8 cellular contexts compared by ENCODE assay signal in the genomic region with DNA sequence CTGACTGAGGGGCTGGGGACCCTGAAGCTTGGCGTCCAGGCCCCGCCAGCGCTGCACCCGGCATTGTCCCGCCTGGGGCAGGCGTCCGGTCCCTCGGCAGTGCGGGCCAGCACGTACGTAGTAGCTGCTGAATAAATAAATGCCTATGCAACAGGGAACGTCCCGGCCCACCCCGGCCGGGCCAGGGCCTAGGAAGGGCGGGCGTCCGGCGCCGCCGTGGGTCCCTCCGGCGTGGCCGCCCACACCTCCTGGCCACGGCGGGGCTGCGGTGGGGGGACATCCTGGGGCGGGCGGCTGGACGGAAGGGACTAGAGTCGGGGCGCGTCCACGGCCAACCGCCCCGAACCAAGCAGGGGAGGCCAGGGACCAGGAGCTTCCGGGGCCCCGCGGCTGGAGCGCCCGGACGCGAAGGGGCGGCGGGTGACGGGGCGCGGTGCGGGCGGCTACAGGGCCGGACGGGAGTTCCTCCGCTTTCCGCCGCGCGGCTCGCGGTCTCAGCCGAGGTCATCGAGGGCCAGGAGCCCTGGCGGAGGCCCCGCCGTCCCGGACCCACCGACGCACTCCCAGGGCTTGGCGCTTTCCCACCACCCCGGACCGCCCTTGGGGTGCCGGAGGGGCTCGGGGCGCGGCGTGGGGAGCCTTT. TPM values are rescaled to one million over a fixed set of nuclear protein-coding genes. Genes with fewer than 3 reads are reported as not detected.
DNase-seq lines count a peak whose midpoint lies in the region; ATAC-seq and TF ChIP-seq lines count a peak whose summit lies in the region.

No MANE protein-coding gene starts in this region.

- peaks cover 12 to 41% (median 27%) of the 10 kb centered on the region in 4 donors for H3K4me1 ChIP-seq in liver (ENCODE audit: control insufficient read depth in 4 of 4, insufficient read depth in 4 of 4, low read length in 3 of 4)

- peak overlapping the region; percentile 76 to 78 for H3K4me3 Mint-ChIP-seq in stimulated activated naive CD8-positive, alpha-beta T cell treated with anti-CD3 and anti-CD28 coated beads, Interleukin-15, amount 100 ng/mL, for 72 hours

- H3K9me3 Mint-ChIP-seq in stimulated activated naive CD8-positive, alpha-beta T cell treated with anti-CD3 and anti-CD28 coated beads, Interleukin-15, amount 100 ng/mL, for 72 hours = no peaks in the 10 kb centered on the region

- no peak for TF ChIP-seq RAD21 in liver (IDR thresholded peaks at IDR 0.05)

- ATAC-seq in GM18511 (IDR thresholded peaks at IDR 0.05; ENCODE audit: unreplicated experiment) (peak; percentile 34), HG02970 (IDR thresholded peaks at IDR 0.05; ENCODE audit: low FRiP score, unreplicated experiment) (peak; percentile 32)
- peak; percentile 63 for ATAC-seq in stimulated activated naive CD8-positive, alpha-beta T cell treated with anti-CD3 and anti-CD28 coated beads, Interleukin-15, amount 100 ng/mL, for 72 hours

- no peaks in the 10 kb centered on the region for H3K27me3 ChIP-seq in liver (ENCODE audit: control insufficient read depth in 4 of 4, insufficient read depth in 4 of 4, low read length in 3 of 4)

- no peak for TF ChIP-seq CTCF in WI38 (IDR thresholded peaks at IDR 0.05; ENCODE audit: low read depth, low read length)
- TF ChIP-seq CTCF in liver (IDR thresholded peaks at IDR 0.05; ENCODE audit: low read depth, low read length, missing input control) = no peak

- H3K9ac ChIP-seq in liver (ENCODE audit: low read depth in 1 of 2, low read length in 2 of 2) = peak overlapping the region; percentile 72 to 78

- WGBS in liver = under 1% methylated on average over 75 of the region's 75 CpGs

- no peaks in the 10 kb centered on the region for H3K9me3 ChIP-seq in liver (ENCODE audit: control insufficient read depth in 4 of 4, low read length in 3 of 4)

- H3K36me3 ChIP-seq in liver (ENCODE audit: control insufficient read depth in 4 of 4, insufficient read depth in 3 of 4, low read depth in 1 of 4, low read length in 3 of 4) = no peaks in the 10 kb centered on the region

- no peak overlapping the region for H3K27ac Mint-ChIP-seq in stimulated activated naive CD8-positive, alpha-beta T cell treated with anti-CD3 and anti-CD28 coated beads, Interleukin-15, amount 100 ng/mL, for 72 hours

- DNase-seq in dermis blood vessel endothelial cell (peak; percentile 66), NCI-H345 (lab: John Stamatoyannopoulos, UW) (no peak), COLO829 (ENCODE audit: low spot score) (no peak)
- DNase-seq in stimulated activated naive CD8-positive, alpha-beta T cell treated with anti-CD3 and anti-CD28 coated beads, Interleukin-15, amount 100 ng/mL, for 72 hours = peak; percentile 30 to 41

- H3K4me3 ChIP-seq in WI38 (ENCODE audit: low read depth, low read length) (peak overlapping the region; percentile 90), liver (ENCODE audit: low read depth in 1 of 3, low read length in 3 of 3) (peak overlapping the region; percentile 62 to 88 (median 84))

- peak overlapping the region; percentile 93 for H3K27ac ChIP-seq in liver (ENCODE audit: low read depth in 1 of 2, low read length in 2 of 2)

- H3K4me1 Mint-ChIP-seq in stimulated activated naive CD8-positive, alpha-beta T cell treated with anti-CD3 and anti-CD28 coated beads, Interleukin-15, amount 100 ng/mL, for 72 hours = no peaks in the 10 kb centered on the region

- peaks cover 37% of the 10 kb centered on the region for H3K27me3 Mint-ChIP-seq in stimulated activated naive CD8-positive, alpha-beta T cell treated with anti-CD3 and anti-CD28 coated beads, Interleukin-15, amount 100 ng/mL, for 72 hours

TF ChIP-seq in liver, 16 proteins besides CTCF, POLR2A, EP300 and RAD21:
- no peak for TF ChIP-seq FOXA1 (IDR thresholded peaks at IDR 0.05)
- peak; percentile 44 for TF ChIP-seq YY1 (IDR thresholded peaks at IDR 0.05)
- TF ChIP-seq, protein P1, sequence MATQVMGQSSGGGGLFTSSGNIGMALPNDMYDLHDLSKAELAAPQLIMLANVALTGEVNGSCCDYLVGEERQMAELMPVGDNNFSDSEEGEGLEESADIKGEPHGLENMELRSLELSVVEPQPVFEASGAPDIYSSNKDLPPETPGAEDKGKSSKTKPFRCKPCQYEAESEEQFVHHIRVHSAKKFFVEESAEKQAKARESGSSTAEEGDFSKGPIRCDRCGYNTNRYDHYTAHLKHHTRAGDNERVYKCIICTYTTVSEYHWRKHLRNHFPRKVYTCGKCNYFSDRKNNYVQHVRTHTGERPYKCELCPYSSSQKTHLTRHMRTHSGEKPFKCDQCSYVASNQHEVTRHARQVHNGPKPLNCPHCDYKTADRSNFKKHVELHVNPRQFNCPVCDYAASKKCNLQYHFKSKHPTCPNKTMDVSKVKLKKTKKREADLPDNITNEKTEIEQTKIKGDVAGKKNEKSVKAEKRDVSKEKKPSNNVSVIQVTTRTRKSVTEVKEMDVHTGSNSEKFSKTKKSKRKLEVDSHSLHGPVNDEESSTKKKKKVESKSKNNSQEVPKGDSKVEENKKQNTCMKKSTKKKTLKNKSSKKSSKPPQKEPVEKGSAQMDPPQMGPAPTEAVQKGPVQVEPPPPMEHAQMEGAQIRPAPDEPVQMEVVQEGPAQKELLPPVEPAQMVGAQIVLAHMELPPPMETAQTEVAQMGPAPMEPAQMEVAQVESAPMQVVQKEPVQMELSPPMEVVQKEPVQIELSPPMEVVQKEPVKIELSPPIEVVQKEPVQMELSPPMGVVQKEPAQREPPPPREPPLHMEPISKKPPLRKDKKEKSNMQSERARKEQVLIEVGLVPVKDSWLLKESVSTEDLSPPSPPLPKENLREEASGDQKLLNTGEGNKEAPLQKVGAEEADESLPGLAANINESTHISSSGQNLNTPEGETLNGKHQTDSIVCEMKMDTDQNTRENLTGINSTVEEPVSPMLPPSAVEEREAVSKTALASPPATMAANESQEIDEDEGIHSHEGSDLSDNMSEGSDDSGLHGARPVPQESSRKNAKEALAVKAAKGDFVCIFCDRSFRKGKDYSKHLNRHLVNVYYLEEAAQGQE (IDR thresholded peaks at IDR 0.05) = no peak

RNA-seq across cellular contexts. Expression of gene WWC2, which starts 0.9 kb away (rescaled TPM):
- 31.3 and 43.8 TPM in 2 replicates for total RNA-seq in dermis blood vessel endothelial cell
- 10 to 100 TPM; 10.5 to 60.1 TPM for total RNA-seq in liver
- 10 to 100 TPM in 1 of 2 donors, 1 to 10 TPM in 1; 8.6 to 16.1 TPM for polyA plus RNA-seq in liver

Comparison
In these comparisons a context has a peak if more than half of its experiments do, and no peak if none do; other contexts are left out.
1. DNase-seq: peak in dermis blood vessel endothelial cell (single experiment) and stimulated activated naive CD8-positive, alpha-beta T cell treated with anti-CD3 and anti-CD28 coated beads, Interleukin-15, amount 100 ng/mL, for 72 hours (2 of 2); none in NCI-H345 (single experiment) and COLO829 (single experiment).
2. Peak in every context shown above with its lines, with median percentiles within 50 percentile points of each other: ATAC-seq.